Comparison of ENCODE assay signal across 8 cellular contexts in genomic region chr5:134738963-134739661, GRCh38. TPM values are rescaled to one million over a fixed set of nuclear protein-coding genes. Genes with fewer than 3 reads are reported as not detected.
DNase-seq lines count a peak whose midpoint lies in the region; ATAC-seq and TF ChIP-seq lines count a peak whose summit lies in the region.

No MANE protein-coding gene starts in this region.

- DNase-seq in CD4-positive, CD25-positive, alpha-beta regulatory T cell = peak in 2 of 3 donors; percentile 34 to 58
- peak; percentile 44 for DNase-seq in H7
- DNase-seq in NCI-H774 (lab: John Stamatoyannopoulos, UW) = peak; percentile 8
- DNase-seq in activated T-helper 2 cell treated with anti-CD3 and anti-CD28 coated beads, Interferon-gamma antibody, Interleukin-2, Interleukin-4, amounts not matched to agents 10 μg/mL and 5 μg/mL and 100 μg/mL, durations not matched to agents 14 hours and 24 hours and 36 hours (ENCODE audit: low spot score) = peak; percentile 32
- peak; percentile 9 for DNase-seq in fibroblast of the conjunctiva (ENCODE audit: low read depth)
- DNase-seq in neural crest cell (ENCODE audit: low read depth, low spot score) = peak; percentile 10
- no peak for DNase-seq in GM19240 (ENCODE audit: insufficient read length, low spot score)

- H3K4me3 Mint-ChIP-seq in CD4-positive, CD25-positive, alpha-beta regulatory T cell = peak overlapping the region; percentile 92 to 99 (median 96)
- peak overlapping the region; percentile 91 for H3K4me3 Mint-ChIP-seq in activated T-helper 2 cell treated with anti-CD3 and anti-CD28 coated beads, Interferon-gamma antibody, Interleukin-2, Interleukin-4, amounts not matched to agents 10 μg/mL and 5 μg/mL and 100 μg/mL, durations not matched to agents 14 hours and 24 hours and 36 hours (ENCODE audit: low read depth)
- H3K4me3 Mint-ChIP-seq in neural crest cell = peak overlapping the region; percentile 97

- TF ChIP-seq CTCF in neural crest cell (conservative IDR thresholded peaks at IDR 0.05) = no peak

- H3K4me1 ChIP-seq in CD4-positive, CD25-positive, alpha-beta regulatory T cell (ENCODE audit: control insufficient read depth, insufficient read depth, low read length, poor library complexity, severe bottlenecking) = peaks cover 21% of the 10 kb centered on the region

- peak overlapping the region; percentile 95 for H3K4me3 ChIP-seq in CD4-positive, CD25-positive, alpha-beta regulatory T cell (ENCODE audit: low read depth, low read length)
- peak overlapping the region; percentile 94 for H3K4me3 ChIP-seq in H7 (ENCODE audit: insufficient read depth, low read depth, low read length)

- H3K9me3 ChIP-seq in CD4-positive, CD25-positive, alpha-beta regulatory T cell (ENCODE audit: control insufficient read depth in 2 of 2, low read length in 2 of 2) = no peaks in the 10 kb centered on the region

- peak overlapping the region; percentile 88 for H3K27ac ChIP-seq in CD4-positive, CD25-positive, alpha-beta regulatory T cell (ENCODE audit: insufficient read depth, low read length, poor library complexity, severe bottlenecking)

- ATAC-seq in CD4-positive, CD25-positive, alpha-beta regulatory T cell (ENCODE audit: low read depth in 2 of 2) = no peak
- ATAC-seq in HG03439 (IDR thresholded peaks at IDR 0.05; ENCODE audit: unreplicated experiment) = no peak

- peaks cover 7% of the 10 kb centered on the region for H3K36me3 ChIP-seq in CD4-positive, CD25-positive, alpha-beta regulatory T cell (ENCODE audit: control insufficient read depth, insufficient read depth, low read length)
- peaks cover 3% of the 10 kb centered on the region; the same call in 1 of the 2 replicates for H3K36me3 ChIP-seq in H7 (replicated peaks; ENCODE audit: control insufficient read depth, insufficient read depth, low read length)

- intact Hi-C loops in activated T-helper 2 cell treated with anti-CD3 and anti-CD28 coated beads, Interferon-gamma antibody, Interleukin-2, Interleukin-4, amounts not matched to agents 10 μg/mL and 5 μg/mL and 100 μg/mL, durations not matched to agents 14 hours and 24 hours and 36 hours (cut with micrococcal nuclease) = loop anchor here (1.0 to 10.0 kb wide), 8 partner anchors 19 to 367 kb away; partner anchors contain the start of genes C5orf24, DDX46, JADE2 and PCBD2

- H3K9me3 Mint-ChIP-seq in CD4-positive, CD25-positive, alpha-beta regulatory T cell = no peaks in the 10 kb centered on the region
- H3K9me3 Mint-ChIP-seq in activated T-helper 2 cell treated with anti-CD3 and anti-CD28 coated beads, Interferon-gamma antibody, Interleukin-2, Interleukin-4, amounts not matched to agents 10 μg/mL and 5 μg/mL and 100 μg/mL, durations not matched to agents 14 hours and 24 hours and 36 hours = no peaks in the 10 kb centered on the region
- H3K9me3 Mint-ChIP-seq in neural crest cell = no peaks in the 10 kb centered on the region

- H3K27me3 Mint-ChIP-seq in CD4-positive, CD25-positive, alpha-beta regulatory T cell = no peaks in the 10 kb centered on the region
- H3K27me3 Mint-ChIP-seq in activated T-helper 2 cell treated with anti-CD3 and anti-CD28 coated beads, Interferon-gamma antibody, Interleukin-2, Interleukin-4, amounts not matched to agents 10 μg/mL and 5 μg/mL and 100 μg/mL, durations not matched to agents 14 hours and 24 hours and 36 hours (ENCODE audit: low read depth) = no peaks in the 10 kb centered on the region
- no peaks in the 10 kb centered on the region for H3K27me3 Mint-ChIP-seq in neural crest cell (ENCODE audit: low read depth)

- peaks cover 15 to 38% (median 30%) of the 10 kb centered on the region in 4 donors for H3K4me1 Mint-ChIP-seq in CD4-positive, CD25-positive, alpha-beta regulatory T cell
- H3K4me1 Mint-ChIP-seq in activated T-helper 2 cell treated with anti-CD3 and anti-CD28 coated beads, Interferon-gamma antibody, Interleukin-2, Interleukin-4, amounts not matched to agents 10 μg/mL and 5 μg/mL and 100 μg/mL, durations not matched to agents 14 hours and 24 hours and 36 hours (ENCODE audit: low read depth) = peaks cover 16% of the 10 kb centered on the region
- peaks cover 13% of the 10 kb centered on the region for H3K4me1 Mint-ChIP-seq in neural crest cell

- peak overlapping the region; percentile 83 to 99 (median 98) for H3K27ac Mint-ChIP-seq in CD4-positive, CD25-positive, alpha-beta regulatory T cell
- H3K27ac Mint-ChIP-seq in activated T-helper 2 cell treated with anti-CD3 and anti-CD28 coated beads, Interferon-gamma antibody, Interleukin-2, Interleukin-4, amounts not matched to agents 10 μg/mL and 5 μg/mL and 100 μg/mL, durations not matched to agents 14 hours and 24 hours and 36 hours = peak overlapping the region; percentile 87
- peak overlapping the region; percentile 98 for H3K27ac Mint-ChIP-seq in neural crest cell (ENCODE audit: unreplicated experiment)

- H3K27me3 ChIP-seq in CD4-positive, CD25-positive, alpha-beta regulatory T cell (ENCODE audit: control insufficient read depth, insufficient read depth, low read length) = no peaks in the 10 kb centered on the region
- H3K27me3 ChIP-seq in H7 (ENCODE audit: control insufficient read depth, insufficient read depth, low read length) = no peaks in the 10 kb centered on the region

- H3K36me3 Mint-ChIP-seq in CD4-positive, CD25-positive, alpha-beta regulatory T cell = peaks cover 2% of the 10 kb centered on the region
- peaks cover 14% of the 10 kb centered on the region for H3K36me3 Mint-ChIP-seq in activated T-helper 2 cell treated with anti-CD3 and anti-CD28 coated beads, Interferon-gamma antibody, Interleukin-2, Interleukin-4, amounts not matched to agents 10 μg/mL and 5 μg/mL and 100 μg/mL, durations not matched to agents 14 hours and 24 hours and 36 hours (ENCODE audit: low read depth)
- H3K36me3 Mint-ChIP-seq in neural crest cell (ENCODE audit: low read depth) = no peaks in the 10 kb centered on the region

RNA-seq across cellular contexts. Expression of gene CAMLG, which starts 0.8 kb away (rescaled TPM):
- 32.3 TPM for total RNA-seq in CD4-positive, CD25-positive, alpha-beta regulatory T cell
- polyA plus RNA-seq in CD4-positive, CD25-positive, alpha-beta regulatory T cell = 10 to 100 TPM; 37.6 to 43.7 (median 43.3) TPM
- 41.1 and 46.6 TPM in 2 replicates for total RNA-seq in H7 (2014; rRNA removed; shearing (Covaris generic))
- 28.1 and 29.1 TPM in 2 replicates for total RNA-seq in activated T-helper 2 cell treated with anti-CD3 and anti-CD28 coated beads, Interferon-gamma antibody, Interleukin-2, Interleukin-4, amounts not matched to agents 10 μg/mL and 5 μg/mL and 100 μg/mL, durations not matched to agents 14 hours and 24 hours and 36 hours
- 43.4 and 43.8 TPM in 2 replicates for total RNA-seq in neural crest cell

RNA-seq across cellular contexts. Expression of gene DDX46, which starts 19.5 kb away (rescaled TPM):
- total RNA-seq in CD4-positive, CD25-positive, alpha-beta regulatory T cell = 61.8 TPM
- 10 to 100 TPM; 16.3 to 23.2 (median 18.8) TPM for polyA plus RNA-seq in CD4-positive, CD25-positive, alpha-beta regulatory T cell
- 27.9 and 38.6 TPM in 2 replicates for total RNA-seq in H7 (2014; rRNA removed; shearing (Covaris generic))
- total RNA-seq in activated T-helper 2 cell treated with anti-CD3 and anti-CD28 coated beads, Interferon-gamma antibody, Interleukin-2, Interleukin-4, amounts not matched to agents 10 μg/mL and 5 μg/mL and 100 μg/mL, durations not matched to agents 14 hours and 24 hours and 36 hours = 75.2 and 83.9 TPM in 2 replicates
- total RNA-seq in neural crest cell = 74.7 and 78.5 TPM in 2 replicates
